13 cellular contexts compared by ENCODE assay signal in genomic region chr3:123151251-123151705, GRCh38. TPM values are rescaled to one million over a fixed set of nuclear protein-coding genes. Genes with fewer than 3 reads are reported as not detected.
DNase-seq lines count a peak whose midpoint lies in the region; ATAC-seq, FAIRE-seq and TF ChIP-seq lines count a peak whose summit lies in the region.
"Had no signal": no experiment of that assay in that cellular context is flagged by ENCODE, and none has a peak within 500 bp of the region (broad histone marks: within the 10 kb centered on the region; RNA-seq: fewer than 3 reads in every experiment).

No MANE protein-coding gene starts in this region.

- H3K27ac ChIP-seq in liver (ENCODE audit: low read depth in 1 of 2, low read length in 2 of 2) (peak overlapping the region; percentile 7 to 37), HepG2 (ENCODE audit: extremely low read length, insufficient read depth, low read length) (no peak overlapping the region), OCI-LY7 (ENCODE audit: low read depth, low read length, poor library complexity, severe bottlenecking) (peak overlapping the region; percentile 63), vagina (no peak overlapping the region)
- H3K27ac ChIP-seq: epithelial cell of prostate had no signal

- H3K9me3 Mint-ChIP-seq in effector memory CD8-positive, alpha-beta T cell, result peaks cover 2 to 18% of the 10 kb centered on the region in 2 donors

- BruUV-seq in HepG2 (replicated peaks; lab: Mats Ljungman, UMichigan), result no TSS peak
- no TSS peak for BruUV-seq in OCI-LY7 (replicated peaks; lab: Mats Ljungman, UMichigan)

- no peaks in the 10 kb centered on the region for H3K79me2 ChIP-seq in HepG2 (ENCODE audit: insufficient read depth, low read length)
- no peaks in the 10 kb centered on the region for H3K79me2 ChIP-seq in OCI-LY7 (ENCODE audit: insufficient read depth, low read depth, low read length)

- peak overlapping the region; percentile 72 to 92 for H3K27ac Mint-ChIP-seq in effector memory CD8-positive, alpha-beta T cell

- in situ Hi-C loops in HepG2 (cut with HindIII; ENCODE audit: extremely low pct_ligation_motif_present, low pct_unique_long_range_greater_than_20kb), result no loop called here

- H3K9me3 ChIP-seq in liver (ENCODE audit: control insufficient read depth in 4 of 4, low read length in 3 of 4) (no peaks in the 10 kb centered on the region), HepG2 (ENCODE audit: low read length) (no peaks in the 10 kb centered on the region), OCI-LY7 (ENCODE audit: low read length) (no peaks in the 10 kb centered on the region), vagina (no peaks in the 10 kb centered on the region)

- TF ChIP-seq EP300 in HepG2 (IDR thresholded peaks at IDR 0.05; ENCODE audit: low read depth in 2 of 2, low read length in 2 of 2) (no peak), HepG2 (CRISPR knock-in tag; IDR thresholded peaks at IDR 0.05; ENCODE audit: borderline replicate concordance) (no peak)

- CTCF ChIA-PET in HepG2 (lab: Yijun Ruan, JAX; ENCODE audit: low intra/inter-chr PET ratio, low total read pairs), result no interaction called here
- CTCF ChIA-PET in OCI-LY7 (lab: Charles Lee; ENCODE audit: unreplicated experiment), result interaction anchor here (0.8 kb wide), 1 partner anchor 1093 kb away, joined by 3 read pairs; no protein-coding TSS in a partner anchor

- DNase-seq in HepG2 (ENCODE audit: low spot score), result no peak
- DNase-seq in OCI-LY7 (ENCODE audit: low spot score), result no peak
- no peak for DNase-seq in effector memory CD8-positive, alpha-beta T cell
- DNase-seq in vagina (ENCODE audit: extremely low spot score in 2 of 2), result peak; percentile 70 to 93
- DNase-seq: cerebellar nuclear complex, islet precursor cell, NCI-H187, NCI-H774 had no signal

- FAIRE-seq in HepG2 (lab: Jason Lieb, UNC), result no peak

- H3K4me3 Mint-ChIP-seq in effector memory CD8-positive, alpha-beta T cell, result no peak overlapping the region

- no peak; the same call in 2 of the 3 replicates for ATAC-seq in HepG2
- no peak for ATAC-seq in effector memory CD8-positive, alpha-beta T cell (replicated peaks)
- no peak for ATAC-seq in GM21529 (IDR thresholded peaks at IDR 0.05; ENCODE audit: unreplicated experiment)
- ATAC-seq in HG03196 (IDR thresholded peaks at IDR 0.05; ENCODE audit: unreplicated experiment), result no peak

- H2AFZ ChIP-seq in HepG2 (ENCODE audit: low read length) (no peak overlapping the region), OCI-LY7 (ENCODE audit: low read length) (no peak overlapping the region)

- H3K9ac ChIP-seq in liver (ENCODE audit: low read depth in 1 of 2, low read length in 2 of 2) (no peak overlapping the region), HepG2 (ENCODE audit: insufficient read depth, low read depth, low read length) (no peak overlapping the region)
- H3K9ac ChIP-seq: BLaER1 treated with 17β-estradiol and CSF1 and Interleukin-3, amounts not matched to agents 10 nM and 100 nM had no signal

- peaks cover 4% of the 10 kb centered on the region for H3K36me3 Mint-ChIP-seq in effector memory CD8-positive, alpha-beta T cell (ENCODE audit: insufficient read depth)

- no peaks in the 10 kb centered on the region for H3K9me2 ChIP-seq in OCI-LY7 (ENCODE audit: insufficient read depth, low read length)

- no peaks in the 10 kb centered on the region for H4K20me1 ChIP-seq in HepG2 (ENCODE audit: insufficient read depth, low read length)
- H4K20me1 ChIP-seq in OCI-LY7 (ENCODE audit: insufficient read depth, low read length), result no peaks in the 10 kb centered on the region
- H4K20me1 ChIP-seq: BLaER1 treated with 17β-estradiol and CSF1 and Interleukin-3, amounts not matched to agents 10 nM and 100 nM had no signal

- H3K4me3 ChIP-seq in liver (ENCODE audit: low read depth in 1 of 3, low read length in 3 of 3), result no peak overlapping the region
- H3K4me3 ChIP-seq in HepG2 (replicated peaks in 1 of 3; ENCODE audit: insufficient read depth in 1 of 3, low read depth in 2 of 3, low read length in 3 of 3), result no peak overlapping the region
- H3K4me3 ChIP-seq in OCI-LY7 (ENCODE audit: low read depth, low read length, poor library complexity, severe bottlenecking), result no peak overlapping the region
- no peak overlapping the region for H3K4me3 ChIP-seq in vagina
- H3K4me3 ChIP-seq: BLaER1 treated with 17β-estradiol and CSF1 and Interleukin-3, amounts not matched to agents 10 nM and 100 nM had no signal

- no peak for TF ChIP-seq POLR2A in HepG2 (IDR thresholded peaks at IDR 0.05; ENCODE audit: insufficient read depth in 1 of 2, low read depth in 2 of 2, low read length in 2 of 2)
- TF ChIP-seq POLR2A in vagina (IDR thresholded peaks at IDR 0.05), result no peak

- peaks cover 10 to 36% (median 28%) of the 10 kb centered on the region in 4 donors for H3K4me1 ChIP-seq in liver (ENCODE audit: control insufficient read depth in 4 of 4, insufficient read depth in 4 of 4, low read length in 3 of 4)
- peaks cover 2% of the 10 kb centered on the region for H3K4me1 ChIP-seq in HepG2 (ENCODE audit: insufficient read depth, low read length)
- H3K4me1 ChIP-seq in OCI-LY7 (ENCODE audit: insufficient read depth, low read length, poor library complexity, severe bottlenecking), result peaks cover 22% of the 10 kb centered on the region
- H3K4me1 ChIP-seq in vagina, result no peaks in the 10 kb centered on the region

- H3K27me3 Mint-ChIP-seq in effector memory CD8-positive, alpha-beta T cell, result no peaks in the 10 kb centered on the region

- no peak for TF ChIP-seq RAD21 in liver (IDR thresholded peaks at IDR 0.05)
- TF ChIP-seq RAD21 in HepG2 (CRISPR knock-in tag; IDR thresholded peaks at IDR 0.05), result no peak

- intact Hi-C loops in HepG2 (cut with micrococcal nuclease; ENCODE audit: unreplicated experiment), result no loop called here
- intact Hi-C loops in OCI-LY7 (cut with micrococcal nuclease; ENCODE audit: unreplicated experiment), result no loop called here
- intact Hi-C loops in vagina (cut with DNase I), result no loop called here

- H3K4me1 Mint-ChIP-seq in effector memory CD8-positive, alpha-beta T cell (ENCODE audit: low read depth in 2 of 2), result peaks cover 0 to 3% of the 10 kb centered on the region in 2 donors

- H3K27me3 ChIP-seq in liver (ENCODE audit: control insufficient read depth in 4 of 4, insufficient read depth in 4 of 4, low read length in 3 of 4) (no peaks in the 10 kb centered on the region), HepG2 (ENCODE audit: control insufficient read depth in 1 of 2, insufficient read depth in 2 of 2, low read length in 2 of 2) (no peaks in the 10 kb centered on the region), vagina (no peaks in the 10 kb centered on the region)
- H3K27me3 ChIP-seq: BLaER1 treated with 17β-estradiol and CSF1 and Interleukin-3, amounts not matched to agents 10 nM and 100 nM had no signal

- POLR2A ChIA-PET in HepG2 (lab: Yijun Ruan, JAX) (no interaction called here), OCI-LY7 (lab: Charles Lee) (no interaction called here)

- H3K36me3 ChIP-seq in liver (ENCODE audit: control insufficient read depth in 4 of 4, insufficient read depth in 3 of 4, low read depth in 1 of 4, low read length in 3 of 4) (peaks cover 26 to 73% (median 44%) of the 10 kb centered on the region in 4 donors), HepG2 (replicated peaks in 1 of 2; ENCODE audit: control insufficient read depth in 1 of 2, insufficient read depth in 2 of 2, low read length in 2 of 2) (peaks cover 37 to 84% of the 10 kb centered on the region in 2 experiments), OCI-LY7 (ENCODE audit: insufficient read depth, low read length) (peaks cover 16% of the 10 kb centered on the region), vagina (peaks cover 0 to 33% of the 10 kb centered on the region in 2 donors)

- TF ChIP-seq CTCF in liver (IDR thresholded peaks at IDR 0.05; ENCODE audit: low read depth, low read length, missing input control) (no peak), HepG2 (CRISPR knock-in tag; IDR thresholded peaks at IDR 0.05) (no peak), OCI-LY7 (conservative IDR thresholded peaks at IDR 0.05; ENCODE audit: low read length) (no peak), vagina (IDR thresholded peaks at IDR 0.05) (no peak)

- 90% methylated on average over 7 of the region's 7 CpGs for WGBS in liver
- 92% methylated on average over 4 of the region's 7 CpGs for WGBS in HepG2 (ENCODE audit: low lambda C conversion rate)

- H3K4me2 ChIP-seq in HepG2 (ENCODE audit: low read depth, low read length) (no peak overlapping the region), OCI-LY7 (ENCODE audit: low read length) (no peak overlapping the region)

TF ChIP-seq in HepG2, 621 proteins besides CTCF, POLR2A, EP300 and RAD21 (continues in another document):
- TF ChIP-seq ZNF772 (CRISPR knock-in tag; IDR thresholded peaks at IDR 0.05) (no peak), ONECUT2 (CRISPR knock-in tag; IDR thresholded peaks at IDR 0.05) (no peak), EEA1 (CRISPR knock-in tag; IDR thresholded peaks at IDR 0.05; ENCODE audit: borderline replicate concordance) (no peak), ZNF569 (CRISPR knock-in tag; IDR thresholded peaks at IDR 0.05; ENCODE audit: borderline replicate concordance) (no peak)

RNA-seq across cellular contexts. Expression of gene SEC22A, which starts 50.5 kb away (rescaled TPM):
- 10 to 100 TPM; 20.3 to 21.7 TPM for total RNA-seq in liver
- 10 to 100 TPM in 1 of 2 donors, 1 to 10 TPM in 1; 9.7 to 11.9 TPM for polyA plus RNA-seq in liver
- total RNA-seq in HepG2 (2016; rRNA removed; fragmentation: Illumina TruSeq; extraction: Trizol), result 17.3 and 20.2 TPM in 2 replicates
- total RNA-seq in HepG2 (2016; cell fraction: cytosol; rRNA removed; fragmentation: Illumina TruSeq; extraction: Trizol; ENCODE audit: low read depth), result 10.1 and 11.0 TPM in 2 replicates
- total RNA-seq in HepG2 (2016; cell fraction: insoluble cytoplasmic fraction; rRNA removed; fragmentation: Illumina TruSeq; extraction: Trizol), result 16.4 and 18.4 TPM in 2 replicates
- total RNA-seq in HepG2 (2016; cell fraction: membrane; rRNA removed; fragmentation: Illumina TruSeq; extraction: Trizol), result 10.4 and 13.0 TPM in 2 replicates
- total RNA-seq in HepG2 (2016; cell fraction: nucleus; rRNA removed; fragmentation: Illumina TruSeq; extraction: Trizol), result 16.5 and 18.0 TPM in 2 replicates
- polyA plus RNA-seq in HepG2 (2011; rRNA removed), result 12.0 and 14.1 TPM in 2 replicates
- polyA plus RNA-seq in HepG2 (2011; cell fraction: cytosol; rRNA removed), result 9.2 and 14.0 TPM in 2 replicates
- 5.3 and 6.1 TPM in 2 replicates for polyA plus RNA-seq in HepG2 (2011; cell fraction: nucleus; rRNA removed)
- polyA plus RNA-seq in HepG2 (2012), result 7.1 and 10.9 TPM in 2 replicates
- 3.1 and 3.3 TPM in 2 replicates for polyA plus RNA-seq in HepG2 (2016; cell fraction: cytosol; fragmentation: Illumina TruSeq; extraction: Trizol; ENCODE audit: low read depth)
- 13.6 and 16.4 TPM in 2 replicates for polyA plus RNA-seq in HepG2 (2016; cell fraction: insoluble cytoplasmic fraction; fragmentation: Illumina TruSeq; extraction: Trizol; ENCODE audit: low read depth)
- polyA plus RNA-seq in HepG2 (2016; cell fraction: membrane; fragmentation: Illumina TruSeq; extraction: Trizol; ENCODE audit: low read depth), result 4.6 and 4.7 TPM in 2 replicates
- polyA plus RNA-seq in HepG2 (2016; cell fraction: nucleus; fragmentation: Illumina TruSeq; extraction: Trizol; ENCODE audit: insufficient read depth, low read depth), result 13.1 and 19.4 TPM in 2 replicates
- polyA minus RNA-seq in HepG2 (2011; rRNA and poly(A)+ RNA removed; ENCODE audit: low replicate concordance), result 13.8 and 17.5 TPM in 2 replicates
- 7.5 and 11.2 TPM in 2 replicates for polyA minus RNA-seq in HepG2 (2011; cell fraction: cytosol; rRNA and poly(A)+ RNA removed)
- 21.6 and 22.4 TPM in 2 replicates for polyA minus RNA-seq in HepG2 (2011; cell fraction: nucleus; rRNA and poly(A)+ RNA removed)
- total RNA-seq in OCI-LY7 (2014; rRNA removed; shearing (Covaris generic)), result 24.5 and 26.4 TPM in 2 replicates
- total RNA-seq in OCI-LY7 (2022), result 22.0 and 26.8 TPM in 2 replicates
- total RNA-seq in vagina, result 17.7 TPM

Comparison
In these comparisons a context has a peak if more than half of its experiments do, and no peak if none do; other contexts are left out.
1. H3K27ac ChIP-seq: peak in liver (2 of 2) and OCI-LY7 (single experiment); none in HepG2 (single experiment) and vagina (single experiment).
2. DNase-seq: peak in vagina (2 of 2); none in HepG2 (single experiment), OCI-LY7 (single experiment) and effector memory CD8-positive, alpha-beta T cell (0 of 3).